In genomic region chr13:112968910-112969691, GRCh38 we compare ENCODE assay signal across 1 cellular context.
TF ChIP-seq lines count a peak whose summit lies in the region.

MCF2L (plus strand) TSS chr13:112969214; CDS start chr13:112969380, 166 bp downstream.

TF ChIP-seq in GM12878, 131 proteins besides CTCF, POLR2A, EP300 and RAD21:
- TF ChIP-seq EZH2 (IDR thresholded peaks at IDR 0.05; ENCODE audit: borderline replicate concordance, control insufficient read depth, low read depth, low read length) (no peak), NR2F1 (conservative IDR thresholded peaks at IDR 0.05) (peak; percentile 63; the same call in 1 of the 2 replicates), BACH1 (IDR thresholded peaks at IDR 0.05; ENCODE audit: borderline replicate concordance) (no peak), SRF (IDR thresholded peaks at IDR 0.05; ENCODE audit: low read depth in 2 of 2, low read length in 2 of 2) (no peak), PML (IDR thresholded peaks at IDR 0.05; ENCODE audit: low read length) (no peak), POU2F2 (IDR thresholded peaks at IDR 0.05; ENCODE audit: borderline replicate concordance, low read depth, low read length) (no peak), IRF3 (IDR thresholded peaks at IDR 0.05) (no peak), ESRRA (IDR thresholded peaks at IDR 0.05; ENCODE audit: low read length) (no peak), PAX8 (IDR thresholded peaks at IDR 0.05) (no peak)
